In genomic region chr1:1232801-1233566, GRCh38 we compare ENCODE assay signal across 9 cellular contexts. TPM values are rescaled to one million over a fixed set of nuclear protein-coding genes. Genes with fewer than 3 reads are reported as not detected.
DNase-seq lines count a peak whose midpoint lies in the region; ATAC-seq and TF ChIP-seq lines count a peak whose summit lies in the region.
"Had no signal": no experiment of that assay in that cellular context is flagged by ENCODE, and none has a peak within 500 bp of the region (broad histone marks: within the 10 kb centered on the region; RNA-seq: fewer than 3 reads in every experiment).

No MANE protein-coding gene starts in this region.

- H3K36me3 Mint-ChIP-seq in CD8-positive, alpha-beta T cell, result peaks cover 35% of the 10 kb centered on the region
- peaks cover 8% of the 10 kb centered on the region for H3K36me3 Mint-ChIP-seq in osteocyte (ENCODE audit: unreplicated experiment)

- peaks cover 12% of the 10 kb centered on the region for H3K36me3 ChIP-seq in CD8-positive, alpha-beta T cell (ENCODE audit: insufficient read depth, low read length)
- peaks cover 4% of the 10 kb centered on the region; the same call in 1 of the 2 replicates for H3K36me3 ChIP-seq in Loucy (ENCODE audit: insufficient read depth, low read length)

- H3K4me1 ChIP-seq in CD8-positive, alpha-beta T cell (ENCODE audit: insufficient read depth, low read length), result peaks cover 40% of the 10 kb centered on the region
- H3K4me1 ChIP-seq in Loucy (ENCODE audit: insufficient read depth, low read length, poor library complexity, severe bottlenecking), result peaks cover 25% of the 10 kb centered on the region

- peak overlapping the region; percentile 67 for H3K27ac Mint-ChIP-seq in CD8-positive, alpha-beta T cell
- H3K27ac Mint-ChIP-seq in osteocyte (ENCODE audit: unreplicated experiment), result no peak overlapping the region

- peak overlapping the region; percentile 37 for H3K4me3 ChIP-seq in CD8-positive, alpha-beta T cell (ENCODE audit: low read depth, low read length)
- H3K4me3 ChIP-seq in Loucy (ENCODE audit: low read length, poor library complexity, severe bottlenecking) (peak overlapping the region; percentile 72), dorsolateral prefrontal cortex (peak overlapping the region in 54 of 59 donors; percentile 18 to 100 (median 49))

- POLR2A ChIA-PET in CD8-positive, alpha-beta T cell (lab: Charles Lee), result interaction anchor here (1.5 kb wide), 1 partner anchor 110 kb away, joined by 3 read pairs; no protein-coding TSS in a partner anchor

- H3K79me2 ChIP-seq in Loucy (ENCODE audit: insufficient read depth, low read length), result peaks cover 68% of the 10 kb centered on the region

- peak overlapping the region; percentile 87 for H3K4me2 ChIP-seq in Loucy (ENCODE audit: low read depth, low read length, poor library complexity, severe bottlenecking)

- H3K27ac ChIP-seq in CD8-positive, alpha-beta T cell (ENCODE audit: low read depth, low read length), result no peak overlapping the region
- peak overlapping the region in 17 of 59 donors; percentile 19 to 81 (median 65) for H3K27ac ChIP-seq in dorsolateral prefrontal cortex

- H4K20me1 ChIP-seq in Loucy (ENCODE audit: insufficient read depth, low read length, poor library complexity, severe bottlenecking), result peaks cover 18% of the 10 kb centered on the region

- no peak overlapping the region for H2AFZ ChIP-seq in Loucy (ENCODE audit: low read length)

- no peaks in the 10 kb centered on the region for H3K9me3 ChIP-seq in CD8-positive, alpha-beta T cell (ENCODE audit: low read length)
- H3K9me3 ChIP-seq in Loucy (ENCODE audit: insufficient read depth, low read depth, low read length), result no peaks in the 10 kb centered on the region

- intact Hi-C loops in CD8-positive, alpha-beta T cell (cut with DNase I, micrococcal nuclease), result loop anchor here (1.0 to 5.0 kb wide), 6 partner anchors 18 to 164 kb away; partner anchors contain the start of genes C1orf159 (in 2 of the 2), CCNL2 (in 1 of the 2), PUSL1 (in 1 of the 2) and UBE2J2 (in 1 of the 2)
- intact Hi-C loops in dorsolateral prefrontal cortex (cut with DNase I), result loop anchor here (2.0 to 5.0 kb wide), 3 partner anchors 40 to 116 kb away; partner anchors contain the start of genes C1orf159 (in 2 of the 2) and UBE2J2 (in 1 of the 2)

- no peak for ATAC-seq in CD8-positive, alpha-beta T cell
- ATAC-seq in GM19328 (IDR thresholded peaks at IDR 0.05; ENCODE audit: unreplicated experiment) (no peak), HG03469 (IDR thresholded peaks at IDR 0.05; ENCODE audit: unreplicated experiment) (no peak)

- H3K9ac ChIP-seq in Loucy (ENCODE audit: low read depth, low read length, poor library complexity, severe bottlenecking), result peak overlapping the region; percentile 66

- no peaks in the 10 kb centered on the region for H3K27me3 ChIP-seq in CD8-positive, alpha-beta T cell (ENCODE audit: insufficient read depth, low read length)
- H3K27me3 ChIP-seq in Loucy (ENCODE audit: insufficient read depth, low read length, poor library complexity, severe bottlenecking) (no peaks in the 10 kb centered on the region), dorsolateral prefrontal cortex (no peaks in the 10 kb centered on the region)

- no peaks in the 10 kb centered on the region for H3F3A ChIP-seq in Loucy (ENCODE audit: low read depth)

- H3K4me3 Mint-ChIP-seq in CD8-positive, alpha-beta T cell, result peak overlapping the region; percentile 81
- H3K4me3 Mint-ChIP-seq in osteocyte (ENCODE audit: unreplicated experiment), result peak overlapping the region; percentile 69

- no peak for TF ChIP-seq CTCF in CD8-positive, alpha-beta T cell (IDR thresholded peaks at IDR 0.05)
- no peak for TF ChIP-seq CTCF in Loucy (conservative IDR thresholded peaks at IDR 0.05; ENCODE audit: low read length)
- no peak for TF ChIP-seq CTCF in dorsolateral prefrontal cortex (IDR thresholded peaks at IDR 0.05 in 54 of 56, conservative IDR thresholded peaks at IDR 0.05 in 2 of 56; ENCODE audit: low read depth in 1 of 56, partially characterized antibody in 56 of 56)
- no peak for TF ChIP-seq CTCF in osteocyte (IDR thresholded peaks at IDR 0.05)

- H3K9me2 ChIP-seq in Loucy (replicated peaks; ENCODE audit: low read depth, low read length), result no peaks in the 10 kb centered on the region

- peaks cover 39% of the 10 kb centered on the region for H3K4me1 Mint-ChIP-seq in CD8-positive, alpha-beta T cell (ENCODE audit: low read depth)
- peaks cover 42% of the 10 kb centered on the region for H3K4me1 Mint-ChIP-seq in osteocyte (ENCODE audit: unreplicated experiment)

- H3K9me3 Mint-ChIP-seq in CD8-positive, alpha-beta T cell, result no peaks in the 10 kb centered on the region
- no peaks in the 10 kb centered on the region for H3K9me3 Mint-ChIP-seq in osteocyte (ENCODE audit: unreplicated experiment)

- H3K27me3 Mint-ChIP-seq in CD8-positive, alpha-beta T cell (ENCODE audit: low read depth), result no peaks in the 10 kb centered on the region
- H3K27me3 Mint-ChIP-seq in osteocyte (ENCODE audit: unreplicated experiment), result no peaks in the 10 kb centered on the region

- no peak for DNase-seq in CD8-positive, alpha-beta T cell
- DNase-seq in dorsolateral prefrontal cortex (no peak), osteocyte (ENCODE audit: extremely low spot score, unreplicated experiment) (no peak), NCI-H526 treated with DMSO at 0.1 percent for 48 hours (lab: John Stamatoyannopoulos, UW) (no peak), occipital lobe (lab: John Stamatoyannopoulos, UW) (no peak)

- CTCF ChIA-PET in CD8-positive, alpha-beta T cell (lab: Charles Lee), result no interaction called here

RNA-seq across cellular contexts. Expression of gene B3GALT6, which starts 0.9 kb away (rescaled TPM):
- 1 to 10 TPM; 5.5 to 5.6 TPM for total RNA-seq in CD8-positive, alpha-beta T cell
- total RNA-seq in dorsolateral prefrontal cortex (10 to 100 TPM in 119 of 120 experiments, 1 to 10 TPM in 1; 9.7 to 21.1 (median 16.0) TPM), osteocyte (38.6 and 39.8 TPM in 2 replicates), occipital lobe (27.1 TPM)

RNA-seq across cellular contexts. Expression of gene SDF4, which starts 1.2 kb away (rescaled TPM):
- total RNA-seq in CD8-positive, alpha-beta T cell, result 10 to 100 TPM; 66.6 to 70.3 TPM
- total RNA-seq in dorsolateral prefrontal cortex (100 to 1,000 TPM in 50 of 120 experiments, 10 to 100 TPM in 70; 67.7 to 149 (median 98.0) TPM), osteocyte (196 and 200 TPM in 2 replicates), occipital lobe (18.4 TPM)

RNA-seq across cellular contexts. Expression of gene C1QTNF12, which starts 13.5 kb away (rescaled TPM):
- total RNA-seq in CD8-positive, alpha-beta T cell, result 1 to 10 TPM; 3.2 to 5.1 TPM
- 1 to 10 TPM in 104 of 120 experiments, under 1 TPM in 9, not detected in 7; 0.57 to 8.3 (median 2.6) TPM for total RNA-seq in dorsolateral prefrontal cortex
- total RNA-seq in osteocyte, result 3.6 and 3.8 TPM in 2 replicates
- total RNA-seq in occipital lobe, result not detected
- total RNA-seq: NCI-H460 had no signal

RNA-seq across cellular contexts. Expression of gene TNFRSF4, which starts 19.0 kb away (rescaled TPM):
- 1 to 10 TPM; 2.4 to 3.2 TPM for total RNA-seq in CD8-positive, alpha-beta T cell
- total RNA-seq in dorsolateral prefrontal cortex, result 1 to 10 TPM in 79 of 120 experiments, under 1 TPM in 36, not detected in 5; 0.31 to 5.8 (median 1.4) TPM
- 0.19 TPM in 1 of 2 replicates, not detected in the other for total RNA-seq in osteocyte
- total RNA-seq in occipital lobe, result not detected
- total RNA-seq: NCI-H460 had no signal

RNA-seq across cellular contexts. Expression of gene TNFRSF18, which starts 26.6 kb away (rescaled TPM):
- 1 to 10 TPM; 4.2 to 4.6 TPM for total RNA-seq in CD8-positive, alpha-beta T cell
- total RNA-seq in dorsolateral prefrontal cortex (1 to 10 TPM in 85 of 120 experiments, under 1 TPM in 29, not detected in 6; 0.40 to 4.9 (median 1.4) TPM), osteocyte (not detected in 2 replicates), occipital lobe (not detected)
- total RNA-seq: NCI-H460 had no signal
